Comparison of ENCODE assay signal across 16 cellular contexts in the genomic region with DNA sequence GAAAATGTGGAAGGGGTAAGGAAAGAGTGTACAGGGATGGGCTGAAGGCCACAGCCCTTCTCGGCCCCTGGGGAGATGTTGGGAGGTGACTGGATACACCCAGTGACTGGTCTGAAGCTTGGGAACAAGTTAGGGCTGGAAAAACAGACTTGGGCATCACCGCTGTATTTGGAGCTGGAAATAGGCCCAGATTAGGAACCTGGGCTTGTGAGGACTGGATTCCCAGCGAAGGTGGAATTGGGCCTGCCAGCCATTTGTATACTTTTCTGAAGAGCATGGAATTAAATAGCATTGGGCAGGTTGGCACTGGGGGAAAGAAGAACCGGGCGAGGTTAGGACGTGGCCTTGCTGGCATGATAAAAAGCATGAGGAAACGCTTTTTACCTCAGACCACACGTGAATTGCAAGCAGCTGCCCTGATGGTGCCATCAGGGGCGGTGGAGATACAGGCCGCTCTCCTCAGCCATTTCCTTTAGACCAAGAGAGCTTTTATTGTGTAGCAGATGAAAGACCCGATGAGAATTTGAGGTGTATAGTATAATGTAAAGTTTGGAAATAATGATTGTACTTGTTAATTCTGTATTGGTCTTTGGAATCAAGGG. TPM values are rescaled to one million over a fixed set of nuclear protein-coding genes. Genes with fewer than 3 reads are reported as not detected.
DNase-seq lines count a peak whose midpoint lies in the region; ATAC-seq and TF ChIP-seq lines count a peak whose summit lies in the region.
"Had no signal": no experiment of that assay in that cellular context is flagged by ENCODE, and none has a peak within 500 bp of the region (broad histone marks: within the 10 kb centered on the region; RNA-seq: fewer than 3 reads in every experiment).

No MANE protein-coding gene starts in this region.

- no peaks in the 10 kb centered on the region for H3K27me3 ChIP-seq in CD4-positive, alpha-beta memory T cell (ENCODE audit: insufficient read depth, low read length)
- H3K27me3 ChIP-seq: BLaER1 treated with 17β-estradiol and CSF1 and Interleukin-3, amounts not matched to agents 10 nM and 100 nM; brain microvascular endothelial cell; ovary; thyroid gland had no signal

- H3K27ac ChIP-seq in CD4-positive, alpha-beta memory T cell (ENCODE audit: low read depth, low read length): peak overlapping the region; percentile 7
- H3K27ac ChIP-seq: brain microvascular endothelial cell, ovary, thyroid gland, WERI-Rb-1 had no signal

- H3K4me3 ChIP-seq in CD4-positive, alpha-beta memory T cell (ENCODE audit: low read length in 2 of 2): no peak overlapping the region
- H3K4me3 ChIP-seq: BLaER1 treated with 17β-estradiol and CSF1 and Interleukin-3, amounts not matched to agents 10 nM and 100 nM; ovary; thyroid gland had no signal

- peaks cover 64 to 91% (median 72%) of the 10 kb centered on the region in 4 donors for H3K4me1 Mint-ChIP-seq in CD4-positive, alpha-beta memory T cell
- peaks cover 8 to 23% (median 13%) of the 10 kb centered on the region in 3 donors for H3K4me1 Mint-ChIP-seq in IgD-negative memory B cell
- H3K4me1 Mint-ChIP-seq in MCF 10A (ENCODE audit: insufficient read depth, unreplicated experiment): peaks cover 21% of the 10 kb centered on the region
- H3K4me1 Mint-ChIP-seq in naive B cell: peaks cover 12 to 35% (median 27%) of the 10 kb centered on the region in 3 donors

- no peak for ATAC-seq in naive B cell (ENCODE audit: low read depth in 2 of 2)
- ATAC-seq in GM21619 (IDR thresholded peaks at IDR 0.05; ENCODE audit: unreplicated experiment): no peak

- TF ChIP-seq CTCF in MCF 10A (IDR thresholded peaks at IDR 0.05; ENCODE audit: unreplicated experiment): no peak

- no peaks in the 10 kb centered on the region for H3K27me3 Mint-ChIP-seq in CD4-positive, alpha-beta memory T cell
- H3K27me3 Mint-ChIP-seq in IgD-negative memory B cell (no peaks in the 10 kb centered on the region), MCF 10A (ENCODE audit: insufficient read depth, unreplicated experiment) (no peaks in the 10 kb centered on the region), naive B cell (no peaks in the 10 kb centered on the region)

- peak overlapping the region in 3 of 8 donors; percentile 6 to 33 (median 25) for H3K4me3 Mint-ChIP-seq in CD4-positive, alpha-beta memory T cell
- H3K4me3 Mint-ChIP-seq in IgD-negative memory B cell: no peak overlapping the region
- H3K4me3 Mint-ChIP-seq in MCF 10A (ENCODE audit: unreplicated experiment): no peak overlapping the region
- no peak overlapping the region for H3K4me3 Mint-ChIP-seq in naive B cell

- BruUV-seq in MCF 10A (replicated peaks; lab: Mats Ljungman, UMichigan): no TSS peak

- no peaks in the 10 kb centered on the region for H3K9me3 Mint-ChIP-seq in CD4-positive, alpha-beta memory T cell
- H3K9me3 Mint-ChIP-seq in IgD-negative memory B cell (no peaks in the 10 kb centered on the region), MCF 10A (ENCODE audit: unreplicated experiment) (no peaks in the 10 kb centered on the region), naive B cell (no peaks in the 10 kb centered on the region)

- intact Hi-C loops in CD4-positive, alpha-beta memory T cell (cut with micrococcal nuclease): no loop called here
- intact Hi-C loops in MCF 10A (cut with micrococcal nuclease): no loop called here

- peaks cover 45 to 64% of the 10 kb centered on the region in 2 donors for H3K36me3 Mint-ChIP-seq in CD4-positive, alpha-beta memory T cell
- H3K36me3 Mint-ChIP-seq in IgD-negative memory B cell (peaks cover 16% of the 10 kb centered on the region), MCF 10A (ENCODE audit: insufficient read depth, unreplicated experiment) (peaks cover 42% of the 10 kb centered on the region), naive B cell (peaks cover 15 to 20% of the 10 kb centered on the region in 2 donors)

- CTCF ChIA-PET in CD4-positive, alpha-beta memory T cell (lab: Charles Lee; ENCODE audit: partially characterized antibody): interaction anchor here (1.0 to 12.1 kb wide), 5 partner anchors 12 to 291 kb away, joined by 3 to 114 read pairs (median 4); no protein-coding TSS in a partner anchor
- CTCF ChIA-PET in MCF 10A (lab: Yijun Ruan, JAX): interaction anchor here (0.6 to 7.0 kb wide), 7 partner anchors 13 to 312 kb away, joined by 3 to 47 read pairs (median 4); no protein-coding TSS in a partner anchor

- DNase-seq in CD4-positive, alpha-beta memory T cell: no peak
- DNase-seq in MCF 10A (ENCODE audit: unreplicated experiment): no peak
- DNase-seq in naive B cell: no peak
- no peak for DNase-seq in stimulated activated naive CD4-positive, alpha-beta T cell treated with Interleukin-2 at 50 U/mL for 16 hours (lab: John Stamatoyannopoulos, UW)
- no peak for DNase-seq in globus pallidus (ENCODE audit: low spot score)
- no peak for DNase-seq in NCI-H187 treated with DMSO at 0.1 percent for 48 hours (lab: John Stamatoyannopoulos, UW)
- DNase-seq: brain microvascular endothelial cell; effector CD4-positive, alpha-beta T cell; NCI-H1436 treated with DMSO at 0.1 percent for 48 hours; NCI-H510A; ovary; thyroid gland; WERI-Rb-1 had no signal

- H3K27ac Mint-ChIP-seq in CD4-positive, alpha-beta memory T cell: peak overlapping the region; percentile 83 to 99 (median 94)
- H3K27ac Mint-ChIP-seq in IgD-negative memory B cell (peak overlapping the region in 2 of 3 donors; percentile 59 to 78), MCF 10A (ENCODE audit: low read depth, unreplicated experiment) (peak overlapping the region; percentile 90), naive B cell (peak overlapping the region in 5 of 6 donors; percentile 7 to 93 (median 56))

- no peaks in the 10 kb centered on the region for H3K9me3 ChIP-seq in CD4-positive, alpha-beta memory T cell (ENCODE audit: control insufficient read depth in 1 of 2, low read length in 2 of 2)
- H3K9me3 ChIP-seq: BLaER1 treated with 17β-estradiol and CSF1 and Interleukin-3, amounts not matched to agents 10 nM and 100 nM; ovary; thyroid gland had no signal

- H3K4me1 ChIP-seq in CD4-positive, alpha-beta memory T cell (ENCODE audit: insufficient read depth, low read length): peaks cover 70% of the 10 kb centered on the region

- POLR2A ChIA-PET in CD4-positive, alpha-beta memory T cell (lab: Charles Lee; ENCODE audit: partially characterized antibody): interaction anchor here (1.0 kb wide), 2 partner anchors 10 to 30 kb away, joined by 3 read pairs; no protein-coding TSS in a partner anchor
- POLR2A ChIA-PET in MCF 10A (lab: Yijun Ruan, JAX): interaction anchor here (0.6 to 1.4 kb wide), 10 partner anchors 11 to 1213 kb away, joined by 3 to 10 read pairs (median 3); no protein-coding TSS in a partner anchor

- H3K36me3 ChIP-seq in CD4-positive, alpha-beta memory T cell (ENCODE audit: insufficient read depth, low read length): peaks cover 15% of the 10 kb centered on the region
- H3K36me3 ChIP-seq: ovary, thyroid gland had no signal

RNA-seq across cellular contexts. Expression of a gene that starts 37.8 kb away (rescaled TPM):
- total RNA-seq in CD4-positive, alpha-beta memory T cell: 10 to 100 TPM; 59.4 to 69.0 TPM
- 10 to 100 TPM; 12.1 to 20.4 TPM for polyA plus RNA-seq in CD4-positive, alpha-beta memory T cell
- polyA plus RNA-seq in IgD-negative memory B cell: 20.9 TPM
- total RNA-seq in MCF 10A (2022): 27.0 and 34.6 TPM in 2 replicates
- 10 to 100 TPM in 5 of 6 donors, 1 to 10 TPM in 1; 9.4 to 27.8 (median 19.1) TPM for polyA plus RNA-seq in naive B cell (ENCODE audit: low read depth in 6 of 6)
